ENCODE assay signal across 1 cellular context in genomic region chr15:67161881-67162280, GRCh38.
TF ChIP-seq lines count a peak whose summit lies in the region.

No MANE protein-coding gene starts in this region.

TF ChIP-seq in HCT116, 20 proteins besides CTCF, POLR2A, EP300 and RAD21 (continued from another document):
- TF ChIP-seq YY1 (IDR thresholded peaks at IDR 0.05; ENCODE audit: extremely low read depth, insufficient replicate concordance, low read depth, low read length) = no peak
